In genomic region chr15:40420793-40421192, GRCh38 we compare ENCODE assay signal across 1 cellular context.
TF ChIP-seq lines count a peak whose summit lies in the region.

No MANE protein-coding gene starts in this region.

TF ChIP-seq in GM23338, 12 proteins besides CTCF, POLR2A, EP300 and RAD21 (continued from another document):
- TF ChIP-seq ZNF462 (CRISPR knock-in tag; IDR thresholded peaks at IDR 0.05) (no peak), CREB1 (CRISPR knock-in tag; IDR thresholded peaks at IDR 0.05; ENCODE audit: low read depth) (no peak), ETS1 (IDR thresholded peaks at IDR 0.05) (no peak), STAT1 (IDR thresholded peaks at IDR 0.05; ENCODE audit: unreplicated experiment) (no peak), POLR2AphosphoS5 (IDR thresholded peaks at IDR 0.05; ENCODE audit: low read depth) (no peak), ZNF331 (CRISPR knock-in tag; IDR thresholded peaks at IDR 0.05; ENCODE audit: low read depth) (no peak)
